In the genomic region with DNA sequence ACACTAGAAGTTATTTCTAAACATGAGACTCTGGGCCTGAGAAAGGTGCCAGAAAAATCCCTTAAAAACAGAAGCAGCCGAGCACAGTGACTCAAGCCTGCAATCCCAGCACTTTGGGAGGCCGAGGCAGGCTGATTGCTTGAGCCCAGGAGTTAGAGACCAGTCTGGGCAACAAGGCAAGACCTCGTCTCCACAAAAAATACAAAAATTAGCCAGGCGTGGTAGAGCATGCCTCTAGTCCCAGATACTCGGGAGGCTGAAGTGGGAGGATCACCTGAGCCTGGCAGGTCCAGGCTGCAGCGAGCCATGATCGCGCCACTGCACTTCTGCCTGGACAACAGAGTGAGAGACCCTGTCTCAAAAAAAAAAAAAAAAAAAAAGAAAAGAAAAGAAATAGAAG, we compare ENCODE assay signal across 8 cellular contexts. TPM values are rescaled to one million over a fixed set of nuclear protein-coding genes. Genes with fewer than 3 reads are reported as not detected.
DNase-seq lines count a peak whose midpoint lies in the region; ATAC-seq and TF ChIP-seq lines count a peak whose summit lies in the region.
"Not testable (repeated sequence)": the region's sequence is repeated elsewhere in the genome, so short reads cannot be mapped to it uniquely, and the experiment has no call there.

No MANE protein-coding gene starts in this region.

- peak overlapping the region; percentile 97 to 99 (median 98) for H3K27ac Mint-ChIP-seq in CD14-positive monocyte
- H3K27ac Mint-ChIP-seq in T-helper 17 cell, result peak overlapping the region; percentile 29
- peak overlapping the region; percentile 91 for H3K27ac Mint-ChIP-seq in dendritic cell treated with granulocyte-macrophage colony-stimulating factor and Interleukin-4, amounts not matched to agents 40 ng/mL and 50 ng/mL, for 4 days

- not testable (repeated sequence) for H4K5ac ChIP-seq in IMR-90 (ENCODE audit: low read depth, low read length)

- not testable (repeated sequence) for H2AFZ ChIP-seq in IMR-90 (replicated peaks; ENCODE audit: low read length, poor library complexity); neuronal stem cell (ENCODE audit: low read length)

- intact Hi-C loops in CD14-positive monocyte (cut with micrococcal nuclease), result loop anchor here in 1 of 2 donors (5.0 kb wide), 1 partner anchor 64 kb away; no protein-coding TSS in a partner anchor
- intact Hi-C loops in IMR-90 (cut with micrococcal nuclease); left lung (cut with DNase I); upper lobe of right lung (cut with DNase I): not testable (repeated sequence)
- intact Hi-C loops in dendritic cell treated with granulocyte-macrophage colony-stimulating factor and Interleukin-4, amounts not matched to agents 40 ng/mL and 50 ng/mL, for 4 days (cut with micrococcal nuclease), result loop anchor here (10.0 kb wide), 2 partner anchors 59 to 311 kb away; a partner anchor contains a TSS

- not testable (repeated sequence) for H3K18ac ChIP-seq in IMR-90 (ENCODE audit: low read depth, low read length); neuronal stem cell (ENCODE audit: low read length)

- H2BK20ac ChIP-seq in IMR-90 (ENCODE audit: low read depth, low read length), result not testable (repeated sequence)

- not testable (repeated sequence) for H3K14ac ChIP-seq in IMR-90 (replicated peaks; ENCODE audit: low read depth, low read length); neuronal stem cell (ENCODE audit: low read length)

- DNase-seq in CD14-positive monocyte (ENCODE audit: low spot score); IMR-90; T-helper 17 cell; left lung; neuronal stem cell (ENCODE audit: low spot score); upper lobe of right lung: not testable (repeated sequence)

- H2AK9ac ChIP-seq in IMR-90 (replicated peaks; ENCODE audit: low read depth, low read length, poor library complexity), result not testable (repeated sequence)

- not testable (repeated sequence) for H4K20me1 ChIP-seq in IMR-90 (ENCODE audit: insufficient read depth, low read length)

- H3K56ac ChIP-seq in IMR-90 (ENCODE audit: extremely low read depth, insufficient read depth, low read length), result not testable (repeated sequence)

- H3K36me3 Mint-ChIP-seq in CD14-positive monocyte, result peaks cover 20 to 45% of the 10 kb centered on the region in 2 donors
- H3K36me3 Mint-ChIP-seq in T-helper 17 cell (ENCODE audit: low read depth), result not testable (repeated sequence)
- H3K36me3 Mint-ChIP-seq in dendritic cell treated with granulocyte-macrophage colony-stimulating factor and Interleukin-4, amounts not matched to agents 40 ng/mL and 50 ng/mL, for 4 days (ENCODE audit: low read depth), result peaks cover 58% of the 10 kb centered on the region

- not testable (repeated sequence) for H2BK5ac ChIP-seq in IMR-90 (ENCODE audit: low read depth, low read length, poor library complexity, severe bottlenecking)
- peak overlapping the region; percentile 44 for H2BK5ac ChIP-seq in neuronal stem cell (ENCODE audit: low read length)

- TF ChIP-seq POLR2A in IMR-90 (IDR thresholded peaks at IDR 0.05; ENCODE audit: low read depth, low read length), result not testable (repeated sequence)

- H3K9me1 ChIP-seq in IMR-90 (ENCODE audit: insufficient read depth, low read length), result peaks cover 11% of the 10 kb centered on the region; the same call in 1 of the 2 replicates

- not testable (repeated sequence) for H4K8ac ChIP-seq in IMR-90 (ENCODE audit: low read depth in 2 of 2, low read length in 2 of 2); neuronal stem cell (ENCODE audit: low read depth, low read length)

- H3K27ac ChIP-seq in IMR-90 (ENCODE audit: insufficient read depth, low read length); neuronal stem cell (replicated peaks; ENCODE audit: low read length): not testable (repeated sequence)
- peak overlapping the region; percentile 65 to 95 for H3K27ac ChIP-seq in left lung
- H3K27ac ChIP-seq in subcutaneous abdominal adipose tissue (ENCODE audit: low read depth, low read length), result peak overlapping the region; percentile 30
- peak overlapping the region; percentile 80 for H3K27ac ChIP-seq in upper lobe of right lung

- not testable (repeated sequence) for H4K91ac ChIP-seq in IMR-90 (ENCODE audit: insufficient read depth, low read depth, low read length); neuronal stem cell (ENCODE audit: low read depth, low read length, poor library complexity)

- not testable (repeated sequence) for H2BK120ac ChIP-seq in IMR-90 (ENCODE audit: low read depth, low read length); neuronal stem cell (ENCODE audit: low read depth, low read length)

- not testable (repeated sequence) for TF ChIP-seq CTCF in CD14-positive monocyte (IDR thresholded peaks at IDR 0.05); IMR-90 (conservative IDR thresholded peaks at IDR 0.05; ENCODE audit: low read depth, low read length); left lung (IDR thresholded peaks at IDR 0.05); upper lobe of right lung (IDR thresholded peaks at IDR 0.05)

- not testable (repeated sequence) for H3K4me2 ChIP-seq in IMR-90 (ENCODE audit: low read depth, low read length); neuronal stem cell (ENCODE audit: insufficient read depth, low read length, poor library complexity, severe bottlenecking)

- H3K4me3 ChIP-seq in IMR-90 (ENCODE audit: insufficient read depth, low read depth, low read length); neuronal stem cell (ENCODE audit: low read length in 2 of 2): not testable (repeated sequence)
- H3K4me3 ChIP-seq in left lung, result peak overlapping the region; percentile 9 to 48
- peak overlapping the region; percentile 42 to 58 (median 52) for H3K4me3 ChIP-seq in subcutaneous abdominal adipose tissue (ENCODE audit: low read depth in 1 of 5, low read length in 5 of 5)
- peak overlapping the region; percentile 35 for H3K4me3 ChIP-seq in upper lobe of right lung

- in situ Hi-C loops in IMR-90 (cut with MboI; ENCODE audit: low sequenced_read_pairs), result not testable (repeated sequence)

- not testable (repeated sequence) for H3K23ac ChIP-seq in IMR-90 (ENCODE audit: low read depth, low read length); neuronal stem cell (ENCODE audit: low read depth, low read length, poor library complexity)

- H3K9ac ChIP-seq in IMR-90 (ENCODE audit: low read depth, low read length); neuronal stem cell (ENCODE audit: low read depth, low read length, poor library complexity): not testable (repeated sequence)
- peak overlapping the region in 3 of 5 donors; percentile 8 to 60 (median 55) for H3K9ac ChIP-seq in subcutaneous abdominal adipose tissue (ENCODE audit: low read length in 5 of 5)

- WGBS in IMR-90 (ENCODE audit: extremely low coverage in 2 of 2, insufficient read length in 1 of 2), 2 experiments, result 55% methylated on average over 2 of the region's 8 CpGs; no CpG with 5 or more reads in 1 of the 2 experiments
- WGBS in neuronal stem cell (ENCODE audit: extremely low coverage in 2 of 2, insufficient read length in 2 of 2, insufficient replicate concordance in 1 of 2), 2 donors, result no CpG with 5 or more reads among the region's 8 CpGs

- BruUV-seq in IMR-90 (replicated peaks; lab: Mats Ljungman, UMichigan), result not testable (repeated sequence)

- peaks cover 2 to 10% (median 5%) of the 10 kb centered on the region in 3 donors for H3K27me3 Mint-ChIP-seq in CD14-positive monocyte (ENCODE audit: low read depth in 3 of 3)
- H3K27me3 Mint-ChIP-seq in T-helper 17 cell, result peaks cover 13% of the 10 kb centered on the region
- H3K27me3 Mint-ChIP-seq in dendritic cell treated with granulocyte-macrophage colony-stimulating factor and Interleukin-4, amounts not matched to agents 40 ng/mL and 50 ng/mL, for 4 days, result not testable (repeated sequence)

- POLR2A ChIA-PET in IMR-90 (lab: Charles Lee; ENCODE audit: unreplicated experiment), result interaction anchor here (0.6 kb wide), 1 partner anchor 329 kb away, joined by 3 read pairs; no protein-coding TSS in a partner anchor

- not testable (repeated sequence) for H3K9me3 Mint-ChIP-seq in CD14-positive monocyte; dendritic cell treated with granulocyte-macrophage colony-stimulating factor and Interleukin-4, amounts not matched to agents 40 ng/mL and 50 ng/mL, for 4 days

- TF ChIP-seq RAD21 in IMR-90 (IDR thresholded peaks at IDR 0.05; ENCODE audit: low read length), result not testable (repeated sequence)

- H2BK15ac ChIP-seq in IMR-90 (ENCODE audit: low read depth, low read length); neuronal stem cell (ENCODE audit: low read length): not testable (repeated sequence)

- not testable (repeated sequence) for H3K36me3 ChIP-seq in IMR-90 (ENCODE audit: control insufficient read depth, insufficient read depth, low read length); neuronal stem cell (replicated peaks in 1 of 2; ENCODE audit: control insufficient read depth in 2 of 2, insufficient read depth in 2 of 2, low read length in 2 of 2); subcutaneous abdominal adipose tissue (ENCODE audit: control insufficient read depth in 5 of 5, insufficient read depth in 5 of 5, low read length in 5 of 5); upper lobe of right lung
- H3K36me3 ChIP-seq in left lung, result peaks cover 0 to 11% of the 10 kb centered on the region in 2 donors

- not testable (repeated sequence) for H3K27me3 ChIP-seq in IMR-90 (ENCODE audit: control insufficient read depth, insufficient read depth, low read length); left lung; neuronal stem cell (ENCODE audit: control insufficient read depth in 3 of 3, insufficient read depth in 3 of 3, low read depth in 1 of 3, low read length in 3 of 3); subcutaneous abdominal adipose tissue (ENCODE audit: control insufficient read depth in 5 of 5, insufficient read depth in 4 of 5, low read length in 5 of 5); upper lobe of right lung

- H3K4ac ChIP-seq in IMR-90 (ENCODE audit: low read depth, low read length); neuronal stem cell (ENCODE audit: low read length): not testable (repeated sequence)

- H3K79me1 ChIP-seq in IMR-90 (ENCODE audit: low read depth in 1 of 2, low read length in 2 of 2); neuronal stem cell (ENCODE audit: low read depth, low read length): not testable (repeated sequence)

- H3K4me1 Mint-ChIP-seq in CD14-positive monocyte, result peaks cover 79% of the 10 kb centered on the region
- peaks cover 41% of the 10 kb centered on the region for H3K4me1 Mint-ChIP-seq in T-helper 17 cell
- peaks cover 66% of the 10 kb centered on the region for H3K4me1 Mint-ChIP-seq in dendritic cell treated with granulocyte-macrophage colony-stimulating factor and Interleukin-4, amounts not matched to agents 40 ng/mL and 50 ng/mL, for 4 days (ENCODE audit: low read depth)

- not testable (repeated sequence) for H2BK12ac ChIP-seq in neuronal stem cell (ENCODE audit: low read length)

- H3K4me3 Mint-ChIP-seq in CD14-positive monocyte, result peak overlapping the region; percentile 96 to 98
- peak overlapping the region; percentile 43 for H3K4me3 Mint-ChIP-seq in T-helper 17 cell
- peak overlapping the region; percentile 88 for H3K4me3 Mint-ChIP-seq in dendritic cell treated with granulocyte-macrophage colony-stimulating factor and Interleukin-4, amounts not matched to agents 40 ng/mL and 50 ng/mL, for 4 days

- not testable (repeated sequence) for H3K9me3 ChIP-seq in IMR-90 (ENCODE audit: control insufficient read depth, insufficient read depth, low read length); T-helper 17 cell (ENCODE audit: control insufficient read depth, low read length, poor library complexity, severe bottlenecking); left lung; neuronal stem cell (replicated peaks in 1 of 2; ENCODE audit: control insufficient read depth in 2 of 2, insufficient read depth in 1 of 2, low read depth in 1 of 2, low read length in 2 of 2); subcutaneous abdominal adipose tissue (ENCODE audit: control insufficient read depth in 5 of 5, low read length in 5 of 5); upper lobe of right lung

- CTCF ChIA-PET in IMR-90 (lab: Yijun Ruan, JAX), result not testable (repeated sequence)

- ATAC-seq in IMR-90 (ENCODE audit: low read depth), result peak; percentile 51
- not testable (repeated sequence) for ATAC-seq in T-helper 17 cell, left lung, upper lobe of right lung

- not testable (repeated sequence) for H2AK5ac ChIP-seq in IMR-90 (ENCODE audit: low read depth, low read length); neuronal stem cell (ENCODE audit: low read depth, low read length)

- dilution Hi-C loops in IMR-90 (cut with HindIII; ENCODE audit: low sequenced_read_pairs, unreplicated experiment), result not testable (repeated sequence)

- peaks cover 22% of the 10 kb centered on the region for H3K4me1 ChIP-seq in IMR-90 (ENCODE audit: control insufficient read depth, insufficient read depth, low read length)
- H3K4me1 ChIP-seq in left lung, result peaks cover 0 to 49% of the 10 kb centered on the region in 2 donors
- peaks cover 8 to 11% of the 10 kb centered on the region in 2 donors for H3K4me1 ChIP-seq in neuronal stem cell (ENCODE audit: control insufficient read depth in 2 of 2, insufficient read depth in 1 of 2, low read depth in 1 of 2, low read length in 2 of 2)
- peaks cover 6 to 37% (median 20%) of the 10 kb centered on the region in 5 donors for H3K4me1 ChIP-seq in subcutaneous abdominal adipose tissue (ENCODE audit: control insufficient read depth in 5 of 5, insufficient read depth in 5 of 5, low read length in 5 of 5)
- peaks cover 29% of the 10 kb centered on the region for H3K4me1 ChIP-seq in upper lobe of right lung

RNA-seq across cellular contexts. Expression of a gene that starts 0.4 kb away (rescaled TPM):
- polyA plus RNA-seq in CD14-positive monocyte (100 to 1,000 TPM; 331 to 347 TPM), IMR-90 (2012; rRNA removed) (0.17 and 0.30 TPM in 2 replicates)
- total RNA-seq in IMR-90 (2012; rRNA removed) (under 0.01 and 0.18 TPM in 2 replicates), T-helper 17 cell (1 to 10 TPM; 2.4 to 2.9 TPM), left lung (10 to 100 TPM; 19.4 to 59.7 TPM), upper lobe of right lung (31.6 TPM)
- 0.09 and 0.11 TPM in 2 replicates for polyA plus RNA-seq in IMR-90 (2012; cell fraction: cytosol; rRNA removed)
- 0.06 and 0.16 TPM in 2 replicates for polyA plus RNA-seq in IMR-90 (2012; cell fraction: nucleus; rRNA removed; ENCODE audit: low replicate concordance)
- 0.04 TPM for polyA plus RNA-seq in neuronal stem cell (2013, experiment 1 of 2)
- 0.03 TPM for polyA plus RNA-seq in neuronal stem cell (2013, experiment 2 of 2)

RNA-seq across cellular contexts. Expression of a gene that starts 56.7 kb away (rescaled TPM):
- 100 to 1,000 TPM; 113 to 118 TPM for polyA plus RNA-seq in CD14-positive monocyte
- total RNA-seq in IMR-90 (2012; rRNA removed), result 53.6 and 70.5 TPM in 2 replicates
- polyA plus RNA-seq in IMR-90 (2012; rRNA removed), result 77.0 and 81.0 TPM in 2 replicates
- polyA plus RNA-seq in IMR-90 (2012; cell fraction: cytosol; rRNA removed), result 16.8 and 33.3 TPM in 2 replicates
- 9.8 and 42.2 TPM in 2 replicates for polyA plus RNA-seq in IMR-90 (2012; cell fraction: nucleus; rRNA removed; ENCODE audit: low replicate concordance)
- total RNA-seq in T-helper 17 cell, result 10 to 100 TPM; 52.1 to 58.4 TPM
- total RNA-seq in left lung, result 10 to 100 TPM; 65.2 to 74.3 TPM
- 158 TPM for polyA plus RNA-seq in neuronal stem cell (2013, experiment 1 of 2)
- polyA plus RNA-seq in neuronal stem cell (2013, experiment 2 of 2), result 155 TPM
- 65.4 TPM for total RNA-seq in upper lobe of right lung

RNA-seq across cellular contexts. Expression of a gene that starts 59.8 kb away (rescaled TPM):
- polyA plus RNA-seq in CD14-positive monocyte, result 100 to 1,000 TPM; 296 to 339 TPM
- 33.7 and 120 TPM in 2 replicates for total RNA-seq in IMR-90 (2012; rRNA removed)
- polyA plus RNA-seq in IMR-90 (2012; rRNA removed), result 105 and 143 TPM in 2 replicates
- 291 and 630 TPM in 2 replicates for polyA plus RNA-seq in IMR-90 (2012; cell fraction: cytosol; rRNA removed)
- 54.6 and 152 TPM in 2 replicates for polyA plus RNA-seq in IMR-90 (2012; cell fraction: nucleus; rRNA removed; ENCODE audit: low replicate concordance)
- total RNA-seq in T-helper 17 cell, result 10 to 100 TPM; 75.6 to 83.7 TPM
- 100 to 1,000 TPM in 1 of 2 donors, 10 to 100 TPM in 1; 97.5 to 150 TPM for total RNA-seq in left lung
- 448 TPM for polyA plus RNA-seq in neuronal stem cell (2013, experiment 1 of 2)
- polyA plus RNA-seq in neuronal stem cell (2013, experiment 2 of 2), result 456 TPM
- total RNA-seq in upper lobe of right lung, result 87.2 TPM

Comparison
In these comparisons a context has a peak if more than half of its experiments do, and no peak if none do; other contexts are left out.
1. H3K27ac Mint-ChIP-seq: peak in every context shown above with its lines; median percentile 98 in CD14-positive monocyte; 91 in dendritic cell treated with granulocyte-macrophage colony-stimulating factor and Interleukin-4, amounts not matched to agents 40 ng/mL and 50 ng/mL, for 4 days; 29 in T-helper 17 cell.
2. H3K4me3 Mint-ChIP-seq: peak in every context shown above with its lines; median percentile 97 in CD14-positive monocyte; 88 in dendritic cell treated with granulocyte-macrophage colony-stimulating factor and Interleukin-4, amounts not matched to agents 40 ng/mL and 50 ng/mL, for 4 days; 43 in T-helper 17 cell.